Comparison of ENCODE assay signal across 26 cellular contexts in genomic region chr7:130454959-130455358, GRCh38.
"Had no signal": no experiment of that assay in that cellular context is flagged by ENCODE, and none has a peak within 500 bp of the region (broad histone marks: within the 10 kb centered on the region; RNA-seq: fewer than 3 reads in every experiment).

No MANE protein-coding gene starts in this region.

- ATAC-seq: left colon; mucosa of descending colon; naive thymus-derived CD4-positive, alpha-beta T cell; natural killer cell treated with Interleukin-12 subunit alpha and Interleukin-12 subunit beta and Interleukin-15 and Interleukin-18, amount 100 ng/mL, for 72 hours; pancreas; right cardiac atrium; sciatic nerve; stimulated activated effector memory CD8-positive, alpha-beta T cell treated with anti-CD3 and anti-CD28 coated beads, Interleukin-12 subunit alpha, Interleukin-12 subunit beta, amount 100 ng/mL, for 72 hours had no signal

- H3K4me1 ChIP-seq: left ventricle myocardium inferior, pancreas, prostate gland, suprapubic skin, tibial nerve, uterus had no signal

- H3K4me3 ChIP-seq: left ventricle myocardium inferior, lung, mucosa of descending colon, pancreas, prostate gland, skin epidermis, suprapubic skin, tibial nerve, uterus had no signal

- FAIRE-seq: islet of Langerhans, kidney, pancreas had no signal

- H3K36me3 ChIP-seq: left ventricle myocardium inferior, pancreas, prostate gland, suprapubic skin, tibial nerve, uterus had no signal

- H3K27ac ChIP-seq: left ventricle myocardium inferior, pancreas, prostate gland, skin epidermis, suprapubic skin, tibial nerve, uterus had no signal

- H3K9me3 ChIP-seq: pancreas, prostate gland, uterus had no signal

- DNase-seq: hypothalamus; immature natural killer cell; kidney; left colon; left ventricle myocardium inferior; midbrain; mucosa of descending colon; naive thymus-derived CD4-positive, alpha-beta T cell; pancreas; posterior cingulate gyrus; retina; right cardiac atrium; stimulated activated CD4-positive, alpha-beta T cell treated with anti-CD3 and anti-CD28 coated beads, Interleukin-12 subunit alpha, Interleukin-12 subunit beta, amount 100 ng/mL, for 4 hours; stimulated activated CD4-positive, alpha-beta T cell treated with anti-CD3 and anti-CD28 coated beads, Interleukin-15, amount 100 ng/mL, for 24 hours; stimulated activated CD4-positive, alpha-beta T cell treated with anti-CD3 and anti-CD28 coated beads, Interleukin-4, amount 100 ng/mL, for 24 hours; stimulated activated naive CD4-positive, alpha-beta T cell; uterus had no signal
